ENCODE assay signal across 21 cellular contexts in genomic region chr10:118953999-118954398, GRCh38.
DNase-seq lines count a peak whose midpoint lies in the region; ATAC-seq and TF ChIP-seq lines count a peak whose summit lies in the region.
"Had no signal": no experiment of that assay in that cellular context is flagged by ENCODE, and none has a peak within 500 bp of the region (broad histone marks: within the 10 kb centered on the region; RNA-seq: fewer than 3 reads in every experiment).

No MANE protein-coding gene starts in this region.

- ATAC-seq in GM18868 (IDR thresholded peaks at IDR 0.05; ENCODE audit: unreplicated experiment): no peak
- ATAC-seq in activated CD8-positive, alpha-beta T cell treated with anti-CD3 and anti-CD28 coated beads for 36 hours: no peak
- no peak for ATAC-seq in GM18873 (IDR thresholded peaks at IDR 0.05; ENCODE audit: low FRiP score, unreplicated experiment)
- ATAC-seq: activated CD4-positive, CD25-positive, alpha-beta regulatory T cell treated with anti-CD3 and anti-CD28 coated beads, Interleukin-2, amount 50 U/mL, for 24 hours; activated CD8-positive, alpha-beta T cell treated with anti-CD3 and anti-CD28 coated beads, Interleukin-2, amount 10 ng/mL, durations not matched to agents 7 days and 5 days; GM23338; naive thymus-derived CD4-positive, alpha-beta T cell had no signal

- no peaks in the 10 kb centered on the region for H3K36me3 ChIP-seq in esophagus muscularis mucosa

- H3K9me3 Mint-ChIP-seq in activated T-helper 1 cell treated with anti-CD3 and anti-CD28 coated beads, Interleukin-12 subunit alpha, Interleukin-12 subunit beta, Interleukin-2, Interleukin-4 antibody, amounts not matched to agents 30 ng/mL and 10 ng/mL and 1 ng/mL, durations not matched to agents 14 hours and 24 hours and 36 hours: no peaks in the 10 kb centered on the region
- no peaks in the 10 kb centered on the region for H3K9me3 Mint-ChIP-seq in activated CD8-positive, alpha-beta T cell treated with anti-CD3 and anti-CD28 coated beads for 36 hours
- H3K9me3 Mint-ChIP-seq: activated naive CD4-positive, alpha-beta T cell treated with anti-CD3 and anti-CD28 coated beads, Interleukin-2, amount 10 ng/mL, durations not matched to agents 7 days and 5 days; GM23338; stimulated activated naive CD8-positive, alpha-beta T cell treated with anti-CD3 and anti-CD28 coated beads, Interleukin-15, Interleukin-2, amounts not matched to agents 100 ng/mL and 50 ng/mL, for 24 hours had no signal

- no peak overlapping the region for H3K27ac Mint-ChIP-seq in activated T-helper 1 cell treated with anti-CD3 and anti-CD28 coated beads, Interleukin-12 subunit alpha, Interleukin-12 subunit beta, Interleukin-2, Interleukin-4 antibody, amounts not matched to agents 30 ng/mL and 10 ng/mL and 1 ng/mL, durations not matched to agents 14 hours and 24 hours and 36 hours
- H3K27ac Mint-ChIP-seq in activated CD8-positive, alpha-beta T cell treated with anti-CD3 and anti-CD28 coated beads for 36 hours: no peak overlapping the region
- H3K27ac Mint-ChIP-seq: activated CD8-positive, alpha-beta T cell treated with anti-CD3 and anti-CD28 coated beads, Interleukin-2, amount 10 ng/mL, durations not matched to agents 7 days and 5 days; activated naive CD4-positive, alpha-beta T cell treated with anti-CD3 and anti-CD28 coated beads, Interleukin-2, amount 10 ng/mL, durations not matched to agents 7 days and 5 days; GM23338; naive thymus-derived CD4-positive, alpha-beta T cell; stimulated activated naive CD8-positive, alpha-beta T cell treated with anti-CD3 and anti-CD28 coated beads, Interleukin-15, Interleukin-2, amounts not matched to agents 100 ng/mL and 50 ng/mL, for 24 hours had no signal

- DNase-seq in Ammon's horn (ENCODE audit: low spot score) (peak; percentile 68), esophagus muscularis mucosa (ENCODE audit: extremely low spot score) (peak; percentile 89), hippocampal formation (lab: John Stamatoyannopoulos, UW) (peak; percentile 31 to 37), putamen (ENCODE audit: low spot score) (peak; percentile 28)
- no peak for DNase-seq in activated T-helper 1 cell treated with anti-CD3 and anti-CD28 coated beads, Interleukin-12 subunit alpha, Interleukin-12 subunit beta, Interleukin-2, Interleukin-4 antibody, amounts not matched to agents 30 ng/mL and 10 ng/mL and 1 ng/mL, durations not matched to agents 14 hours and 24 hours and 36 hours (ENCODE audit: low spot score)
- DNase-seq in activated CD8-positive, alpha-beta T cell treated with anti-CD3 and anti-CD28 coated beads for 36 hours: no peak
- DNase-seq: activated CD8-positive, alpha-beta T cell treated with anti-CD3 and anti-CD28 coated beads, Interleukin-2, amount 10 ng/mL, durations not matched to agents 7 days and 5 days; activated naive CD4-positive, alpha-beta T cell treated with anti-CD3 and anti-CD28 coated beads, Interleukin-2, amount 10 ng/mL, durations not matched to agents 7 days and 5 days; activated T-cell treated with anti-CD3 and anti-CD28 coated beads, Interleukin-2, amount 50 U/mL, for 48 hours; cerebellar nuclear complex; IMR-90; naive thymus-derived CD4-positive, alpha-beta T cell; NCI-H1436; stimulated activated CD4-positive, alpha-beta T cell treated with anti-CD3 and anti-CD28 coated beads, Interleukin-4, amount 100 ng/mL, for 1 hour; SW 1271 had no signal

- POLR2A ChIA-PET in activated CD8-positive, alpha-beta T cell treated with anti-CD3 and anti-CD28 coated beads for 36 hours (lab: Charles Lee): no interaction called here

- H3K27me3 Mint-ChIP-seq in activated T-helper 1 cell treated with anti-CD3 and anti-CD28 coated beads, Interleukin-12 subunit alpha, Interleukin-12 subunit beta, Interleukin-2, Interleukin-4 antibody, amounts not matched to agents 30 ng/mL and 10 ng/mL and 1 ng/mL, durations not matched to agents 14 hours and 24 hours and 36 hours (ENCODE audit: insufficient read depth): peaks cover 15% of the 10 kb centered on the region
- H3K27me3 Mint-ChIP-seq in activated CD8-positive, alpha-beta T cell treated with anti-CD3 and anti-CD28 coated beads for 36 hours: peaks cover 6% of the 10 kb centered on the region

- no peak overlapping the region for H3K4me3 ChIP-seq in esophagus muscularis mucosa
- H3K4me3 ChIP-seq: GM23338 had no signal

- H3K36me3 Mint-ChIP-seq in activated T-helper 1 cell treated with anti-CD3 and anti-CD28 coated beads, Interleukin-12 subunit alpha, Interleukin-12 subunit beta, Interleukin-2, Interleukin-4 antibody, amounts not matched to agents 30 ng/mL and 10 ng/mL and 1 ng/mL, durations not matched to agents 14 hours and 24 hours and 36 hours (ENCODE audit: low read depth): no peaks in the 10 kb centered on the region
- no peaks in the 10 kb centered on the region for H3K36me3 Mint-ChIP-seq in activated CD8-positive, alpha-beta T cell treated with anti-CD3 and anti-CD28 coated beads for 36 hours (ENCODE audit: low read depth)
- H3K36me3 Mint-ChIP-seq: activated naive CD4-positive, alpha-beta T cell treated with anti-CD3 and anti-CD28 coated beads, Interleukin-2, amount 10 ng/mL, durations not matched to agents 7 days and 5 days; naive thymus-derived CD4-positive, alpha-beta T cell had no signal

- WGBS in esophagus muscularis mucosa: 83% methylated on average over 3 of the region's 3 CpGs

- no peak for TF ChIP-seq POLR2A in esophagus muscularis mucosa (IDR thresholded peaks at IDR 0.05; ENCODE audit: low read depth)

- CTCF ChIA-PET in activated CD8-positive, alpha-beta T cell treated with anti-CD3 and anti-CD28 coated beads for 36 hours (lab: Charles Lee): no interaction called here

- H3K4me3 Mint-ChIP-seq in activated T-helper 1 cell treated with anti-CD3 and anti-CD28 coated beads, Interleukin-12 subunit alpha, Interleukin-12 subunit beta, Interleukin-2, Interleukin-4 antibody, amounts not matched to agents 30 ng/mL and 10 ng/mL and 1 ng/mL, durations not matched to agents 14 hours and 24 hours and 36 hours: no peak overlapping the region
- no peak overlapping the region for H3K4me3 Mint-ChIP-seq in activated CD8-positive, alpha-beta T cell treated with anti-CD3 and anti-CD28 coated beads for 36 hours
- H3K4me3 Mint-ChIP-seq: activated CD8-positive, alpha-beta T cell treated with anti-CD3 and anti-CD28 coated beads, Interleukin-2, amount 10 ng/mL, durations not matched to agents 7 days and 5 days; activated naive CD4-positive, alpha-beta T cell treated with anti-CD3 and anti-CD28 coated beads, Interleukin-2, amount 10 ng/mL, durations not matched to agents 7 days and 5 days; GM23338; naive thymus-derived CD4-positive, alpha-beta T cell; stimulated activated naive CD8-positive, alpha-beta T cell treated with anti-CD3 and anti-CD28 coated beads, Interleukin-15, Interleukin-2, amounts not matched to agents 100 ng/mL and 50 ng/mL, for 24 hours had no signal

- TF ChIP-seq CTCF in esophagus muscularis mucosa (IDR thresholded peaks at IDR 0.05): no peak
- TF ChIP-seq CTCF in activated CD8-positive, alpha-beta T cell treated with anti-CD3 and anti-CD28 coated beads for 36 hours (IDR thresholded peaks at IDR 0.05): no peak

- intact Hi-C loops in esophagus muscularis mucosa (cut with DNase I): no loop called here
- intact Hi-C loops in activated T-helper 1 cell treated with anti-CD3 and anti-CD28 coated beads, Interleukin-12 subunit alpha, Interleukin-12 subunit beta, Interleukin-2, Interleukin-4 antibody, amounts not matched to agents 30 ng/mL and 10 ng/mL and 1 ng/mL, durations not matched to agents 14 hours and 24 hours and 36 hours (cut with micrococcal nuclease): no loop called here
- intact Hi-C loops in activated CD8-positive, alpha-beta T cell treated with anti-CD3 and anti-CD28 coated beads for 36 hours (cut with micrococcal nuclease): no loop called here

- H3K4me1 Mint-ChIP-seq in activated T-helper 1 cell treated with anti-CD3 and anti-CD28 coated beads, Interleukin-12 subunit alpha, Interleukin-12 subunit beta, Interleukin-2, Interleukin-4 antibody, amounts not matched to agents 30 ng/mL and 10 ng/mL and 1 ng/mL, durations not matched to agents 14 hours and 24 hours and 36 hours (ENCODE audit: low read depth): peaks cover 2% of the 10 kb centered on the region
- H3K4me1 Mint-ChIP-seq in activated CD8-positive, alpha-beta T cell treated with anti-CD3 and anti-CD28 coated beads for 36 hours (ENCODE audit: low read depth): no peaks in the 10 kb centered on the region
- H3K4me1 Mint-ChIP-seq: activated naive CD4-positive, alpha-beta T cell treated with anti-CD3 and anti-CD28 coated beads, Interleukin-2, amount 10 ng/mL, durations not matched to agents 7 days and 5 days; naive thymus-derived CD4-positive, alpha-beta T cell had no signal

- peaks cover 13 to 27% (median 22%) of the 10 kb centered on the region in 4 donors for H3K4me1 ChIP-seq in esophagus muscularis mucosa
- H3K4me1 ChIP-seq: parathyroid adenoma had no signal

- H3K27ac ChIP-seq in esophagus muscularis mucosa (replicated peaks in 1 of 4): no peak overlapping the region
- H3K27ac ChIP-seq: parathyroid adenoma had no signal

- no peaks in the 10 kb centered on the region for H3K27me3 ChIP-seq in esophagus muscularis mucosa

- no peaks in the 10 kb centered on the region for H3K9me3 ChIP-seq in esophagus muscularis mucosa

- no peak for TF ChIP-seq EP300 in esophagus muscularis mucosa (IDR thresholded peaks at IDR 0.05)

Comparison
In these comparisons a context has a peak if more than half of its experiments do, and no peak if none do; other contexts are left out.
1. DNase-seq: peak in Ammon's horn (single experiment), esophagus muscularis mucosa (single experiment), hippocampal formation (2 of 2) and putamen (single experiment); none in activated T-helper 1 cell treated with anti-CD3 and anti-CD28 coated beads, Interleukin-12 subunit alpha, Interleukin-12 subunit beta, Interleukin-2, Interleukin-4 antibody, amounts not matched to agents 30 ng/mL and 10 ng/mL and 1 ng/mL, durations not matched to agents 14 hours and 24 hours and 36 hours (single experiment) and activated CD8-positive, alpha-beta T cell treated with anti-CD3 and anti-CD28 coated beads for 36 hours (single experiment).